8 cellular contexts compared by ENCODE assay signal in the genomic region with DNA sequence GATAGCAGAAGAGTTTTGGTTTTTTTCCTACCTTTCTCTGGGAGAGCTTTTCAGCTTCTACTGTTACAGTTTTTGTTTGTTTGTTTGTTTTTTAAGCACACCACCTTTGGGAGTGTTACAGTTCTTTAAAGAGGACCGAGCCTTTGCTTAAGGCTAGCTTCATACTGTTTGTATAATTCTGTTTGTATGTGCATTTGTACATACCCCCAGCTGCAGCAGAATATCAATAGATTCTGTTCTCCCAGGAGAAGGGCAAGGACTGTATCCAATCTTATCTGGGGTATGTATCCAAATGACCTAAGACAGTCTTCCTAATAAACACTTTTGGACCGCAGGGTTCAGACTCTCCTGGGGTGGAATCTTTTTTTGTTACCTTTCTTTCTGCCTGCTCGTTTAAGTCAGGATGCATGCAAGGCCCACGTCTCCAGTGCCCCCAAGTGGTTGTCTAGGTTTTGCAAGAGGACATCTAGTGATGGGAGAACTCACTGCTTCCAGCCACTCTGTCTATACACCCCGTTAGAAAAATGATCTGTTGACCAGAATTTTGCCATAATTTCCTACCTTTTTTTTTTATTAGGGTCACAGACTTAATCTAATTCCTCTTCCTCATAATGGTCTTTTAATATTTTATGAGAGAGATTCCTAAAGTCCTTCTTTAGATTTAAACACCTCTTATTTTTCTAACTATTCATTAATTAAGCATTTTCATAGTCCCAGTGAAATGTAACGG. TPM values are rescaled to one million over a fixed set of nuclear protein-coding genes. Genes with fewer than 3 reads are reported as not detected.
DNase-seq lines count a peak whose midpoint lies in the region; ATAC-seq and TF ChIP-seq lines count a peak whose summit lies in the region.

No MANE protein-coding gene starts in this region.

- no peaks in the 10 kb centered on the region for H3K36me3 ChIP-seq in esophagus muscularis mucosa
- H3K36me3 ChIP-seq in tibial artery = no peaks in the 10 kb centered on the region

- H3K36me3 Mint-ChIP-seq in nephron progenitor cell (ENCODE audit: low read depth) = peaks cover 21% of the 10 kb centered on the region

- no peak overlapping the region for H3K4me3 Mint-ChIP-seq in nephron progenitor cell

- 26% methylated on average over 6 of the region's 6 CpGs for WGBS in esophagus muscularis mucosa

- no peak overlapping the region for H3K27ac Mint-ChIP-seq in nephron progenitor cell

- intact Hi-C loops in esophagus muscularis mucosa (cut with DNase I) = loop anchor here (10.0 kb wide), 1 partner anchor 141 kb away; no protein-coding TSS in a partner anchor
- intact Hi-C loops in tibial artery (cut with DNase I; ENCODE audit: low total_unique reads) = no loop called here

- H3K27ac ChIP-seq in esophagus muscularis mucosa (replicated peaks in 1 of 4) = no peak overlapping the region
- H3K27ac ChIP-seq in tibial artery = no peak overlapping the region

- no peak overlapping the region for H3K4me3 ChIP-seq in esophagus muscularis mucosa
- no peak overlapping the region for H3K4me3 ChIP-seq in tibial artery

- H3K4me1 ChIP-seq in esophagus muscularis mucosa = peaks cover 6 to 18% (median 13%) of the 10 kb centered on the region in 4 donors
- no peaks in the 10 kb centered on the region for H3K4me1 ChIP-seq in tibial artery

- H3K9me3 ChIP-seq in esophagus muscularis mucosa (no peaks in the 10 kb centered on the region), tibial artery (no peaks in the 10 kb centered on the region)

- no peaks in the 10 kb centered on the region for H3K27me3 ChIP-seq in esophagus muscularis mucosa
- H3K27me3 ChIP-seq in tibial artery = no peaks in the 10 kb centered on the region

- TF ChIP-seq CTCF in esophagus muscularis mucosa (IDR thresholded peaks at IDR 0.05) (peak; percentile 55 to 78 (median 58)), nephron progenitor cell (IDR thresholded peaks at IDR 0.05) (peak; percentile 69), tibial artery (IDR thresholded peaks at IDR 0.05) (peak; percentile 50 to 69)

- no peak for TF ChIP-seq EP300 in esophagus muscularis mucosa (IDR thresholded peaks at IDR 0.05)

- no peaks in the 10 kb centered on the region for H3K9me3 Mint-ChIP-seq in nephron progenitor cell

- peak; percentile 70 for DNase-seq in CD1c-positive myeloid dendritic cell (ENCODE audit: extremely low spot score)
- peak; percentile 48 for DNase-seq in HuH-7.5 (ENCODE audit: low spot score)
- peak; percentile 69 for DNase-seq in OCI-M2 (lab: John Stamatoyannopoulos, UW; ENCODE audit: unreplicated experiment)
- peak; percentile 54 for DNase-seq in activated T-cell treated with anti-CD3 and anti-CD28 coated beads, Interleukin-2, amount 50 U/mL, for 1 hour
- DNase-seq in esophagus muscularis mucosa (ENCODE audit: extremely low spot score) = no peak
- peak; percentile 56 for DNase-seq in nephron progenitor cell
- DNase-seq in tibial artery = peak; percentile 64 to 69

- no peak for TF ChIP-seq POLR2A in esophagus muscularis mucosa (IDR thresholded peaks at IDR 0.05; ENCODE audit: low read depth)

- no peaks in the 10 kb centered on the region for H3K27me3 Mint-ChIP-seq in nephron progenitor cell (ENCODE audit: low read depth, poor library complexity)

- H3K4me1 Mint-ChIP-seq in nephron progenitor cell = peaks cover 12% of the 10 kb centered on the region

- ATAC-seq in GM19351 (IDR thresholded peaks at IDR 0.05; ENCODE audit: unreplicated experiment) = peak; percentile 82

RNA-seq across cellular contexts. Expression of a gene that starts 23.9 kb away (rescaled TPM):
- 10 to 100 TPM in 3 of 4 donors, 1 to 10 TPM in 1; 8.7 to 19.1 (median 15.9) TPM for total RNA-seq in esophagus muscularis mucosa
